Comparison of ENCODE assay signal across 27 cellular contexts in genomic region chr1:15176898-15177665, GRCh38. TPM values are rescaled to one million over a fixed set of nuclear protein-coding genes. Genes with fewer than 3 reads are reported as not detected.
A peak's percentile ranks its signal among the peaks of the same experiment; 100 is the strongest.
DNase-seq lines count a peak whose midpoint lies in the region; ATAC-seq, FAIRE-seq and TF ChIP-seq lines count a peak whose summit lies in the region.
"Had no signal": no experiment of that assay in that cellular context is flagged by ENCODE, and none has a peak within 500 bp of the region (broad histone marks: within the 10 kb centered on the region; RNA-seq: fewer than 3 reads in every experiment).

No MANE protein-coding gene starts in this region.

- TF ChIP-seq CTCF in KMS-11 (conservative IDR thresholded peaks at IDR 0.05; ENCODE audit: low read depth, low read length) (no peak), GM12878 (IDR thresholded peaks at IDR 0.05 in 2 of 3, conservative IDR thresholded peaks at IDR 0.05 in 1 of 3; ENCODE audit: control insufficient read depth in 2 of 3, extremely low read depth in 1 of 3, insufficient read depth in 1 of 3, low read depth in 3 of 3, low read length in 3 of 3) (no peak), glutamatergic neuron (IDR thresholded peaks at IDR 0.05; ENCODE audit: partially characterized antibody, unreplicated experiment) (no peak), type B pancreatic cell (conservative IDR thresholded peaks at IDR 0.05) (no peak), mammary epithelial cell (conservative IDR thresholded peaks at IDR 0.05 in 1 of 2, IDR thresholded peaks at IDR 0.05 in 1 of 2; ENCODE audit: extremely low read depth in 1 of 2, insufficient read depth in 1 of 2, low read depth in 1 of 2, low read length in 2 of 2) (no peak), ovary (IDR thresholded peaks at IDR 0.05) (no peak)

- SMC1A ChIA-PET in GM12878 (lab: Charles Lee; ENCODE audit: uncharacterized antibody, unreplicated experiment) = interaction anchor here (0.8 to 1.7 kb wide), 4 partner anchors 10 to 76 kb away, joined by 3 read pairs; partner anchors contain the start of gene TMEM51

- H3K4me1 ChIP-seq in KMS-11 (ENCODE audit: low read depth, poor library complexity, severe bottlenecking) (peaks cover 18% of the 10 kb centered on the region), GM12878 (ENCODE audit: control insufficient read depth, insufficient read depth, low read length) (peaks cover 41% of the 10 kb centered on the region), mammary epithelial cell (ENCODE audit: insufficient read depth, low read length) (peaks cover 59% of the 10 kb centered on the region), ovary (ENCODE audit: insufficient read depth) (peaks cover 9% of the 10 kb centered on the region)

- RAD21 ChIA-PET in GM12878 (lab: Charles Lee; ENCODE audit: unreplicated experiment) = no interaction called here

- no peak overlapping the region for H3K4me3 ChIP-seq in KMS-11 (IDR thresholded peaks at IDR 0.05; ENCODE audit: insufficient read depth, low read depth, low read length)
- H3K4me3 ChIP-seq in GM12878 = no peak overlapping the region
- no peak overlapping the region for H3K4me3 ChIP-seq in mammary epithelial cell (replicated peaks in 1 of 3; ENCODE audit: insufficient read depth in 1 of 3, low read depth in 2 of 3, low read length in 3 of 3)
- no peak overlapping the region for H3K4me3 ChIP-seq in ovary
- H3K4me3 ChIP-seq: MG63, smooth muscle cell had no signal

- intact Hi-C loops in GM12878 (cut with micrococcal nuclease; ENCODE audit: unreplicated experiment) = no loop called here
- intact Hi-C loops in mammary epithelial cell (cut with micrococcal nuclease) = no loop called here
- intact Hi-C loops in ovary (cut with DNase I) = no loop called here

- TF ChIP-seq POLR2A in GM12878 (IDR thresholded peaks at IDR 0.05; ENCODE audit: low read depth, low read length) = no peak
- TF ChIP-seq POLR2A in ovary (IDR thresholded peaks at IDR 0.05) = no peak

- no peaks in the 10 kb centered on the region for H3K36me3 Mint-ChIP-seq in glutamatergic neuron (ENCODE audit: unreplicated experiment)
- H3K36me3 Mint-ChIP-seq in type B pancreatic cell = no peaks in the 10 kb centered on the region
- H3K36me3 Mint-ChIP-seq: activated CD4-positive, alpha-beta memory T cell treated with anti-CD3 and anti-CD28 coated beads for 36 hours; CD4-positive, alpha-beta memory T cell; natural killer cell treated with Interleukin-12 subunit alpha and Interleukin-12 subunit beta and Interleukin-15 and Interleukin-18, amount 100 ng/mL, for 72 hours had no signal

- 18% methylated on average over 7 of the region's 7 CpGs for WGBS in GM12878 (ENCODE audit: insufficient coverage, insufficient replicate concordance, low lambda C conversion rate, missing lambda C conversion rate)
- WGBS in mammary epithelial cell (ENCODE audit: low coverage, missing lambda C conversion rate) = 76% methylated on average over 7 of the region's 7 CpGs
- WGBS in ovary, 3 donors = 56 to 63% (median 63%) methylated on average over 7 of the region's 7 CpGs

- no peak for DNase-seq in GM12878 (ENCODE audit: low read depth, low spot score)
- DNase-seq in glutamatergic neuron = no peak
- no peak for DNase-seq in type B pancreatic cell (ENCODE audit: extremely low spot score, unreplicated experiment)
- DNase-seq in mammary epithelial cell = no peak
- DNase-seq in NCI-H774 (lab: John Stamatoyannopoulos, UW) = no peak
- no peak for DNase-seq in ovary
- DNase-seq: activated CD4-positive, alpha-beta memory T cell treated with anti-CD3 and anti-CD28 coated beads for 36 hours; activated CD4-positive, CD25-positive, alpha-beta regulatory T cell treated with anti-CD3 and anti-CD28 coated beads, Interleukin-2, amount 50 U/mL, for 72 hours; activated CD8-positive, alpha-beta memory T cell treated with anti-CD3 and anti-CD28 coated beads, Interleukin-2, amount 50 U/mL, for 4 hours; activated naive CD4-positive, alpha-beta T cell treated with anti-CD3 and anti-CD28 coated beads, Interleukin-2, amount 50 U/mL, for 16 hours; caudate nucleus; CD4-positive, alpha-beta memory T cell; DMS 273 treated with DMSO at 0.1 percent for 48 hours; left ventricle myocardium superior; MG63; NCI-H1417 treated with DMSO at 0.1 percent for 48 hours; NCI-H2081; NCI-H226; NCI-H69; retina; stimulated activated CD4-positive, alpha-beta T cell treated with anti-CD3 and anti-CD28 coated beads, Interleukin-1b, Interleukin-23, amount 100 ng/mL, for 48 hours had no signal

- in situ Hi-C loops in GM12878 (cut with MboI) = no loop called here
- in situ Hi-C loops in mammary epithelial cell (cut with MboI; ENCODE audit: low sequenced_read_pairs in 2 of 2) = no loop called here

- dilution Hi-C loops in mammary epithelial cell (cut with HindIII; ENCODE audit: low sequenced_read_pairs) = no loop called here

- H3K27me3 Mint-ChIP-seq in glutamatergic neuron (ENCODE audit: unreplicated experiment) = no peaks in the 10 kb centered on the region
- no peaks in the 10 kb centered on the region for H3K27me3 Mint-ChIP-seq in type B pancreatic cell

- TF ChIP-seq EP300 in GM12878 (IDR thresholded peaks at IDR 0.05; ENCODE audit: borderline replicate concordance in 1 of 2, control insufficient read depth in 1 of 2, low read depth in 2 of 2, low read length in 2 of 2) = no peak
- TF ChIP-seq EP300 in ovary (IDR thresholded peaks at IDR 0.05) = no peak

- H3K36me3 ChIP-seq in KMS-11 (ENCODE audit: insufficient read depth) (no peaks in the 10 kb centered on the region), GM12878 (ENCODE audit: control insufficient read depth in 2 of 2, insufficient read depth in 2 of 2, low read length in 1 of 2) (no peaks in the 10 kb centered on the region), mammary epithelial cell (ENCODE audit: insufficient read depth, low read length) (no peaks in the 10 kb centered on the region), ovary (no peaks in the 10 kb centered on the region)
- H3K36me3 ChIP-seq: MG63 had no signal

- TF ChIP-seq RAD21 in GM12878 (IDR thresholded peaks at IDR 0.05; ENCODE audit: insufficient read depth, low read depth, low read length) = no peak

- no peak for FAIRE-seq in GM12878 (lab: Jason Lieb, UNC)
- FAIRE-seq: H54, islet of Langerhans, TTC549 had no signal

- no peak for ATAC-seq in GM12878
- ATAC-seq: left ventricle myocardium superior; natural killer cell treated with Interleukin-12 subunit alpha and Interleukin-12 subunit beta and Interleukin-15 and Interleukin-18, amount 100 ng/mL, for 72 hours had no signal

- H3K27ac ChIP-seq in KMS-11 (peak overlapping the region; percentile 30; the same call in 1 of the 2 replicates), GM12878 (ENCODE audit: control insufficient read depth, insufficient read depth) (peak overlapping the region; percentile 64), mammary epithelial cell (ENCODE audit: insufficient read depth, low read depth, low read length) (no peak overlapping the region), ovary (no peak overlapping the region)

- H3K9me3 ChIP-seq in GM12878 (replicated peaks; ENCODE audit: control insufficient read depth, insufficient read depth, low read length) = peaks cover 2% of the 10 kb centered on the region; the same call in 2 of the 3 replicates
- no peaks in the 10 kb centered on the region for H3K9me3 ChIP-seq in mammary epithelial cell (replicated peaks; ENCODE audit: insufficient read depth, low read length)
- H3K9me3 ChIP-seq in ovary = no peaks in the 10 kb centered on the region
- H3K9me3 ChIP-seq: MG63 had no signal

- no peak overlapping the region for H3K4me2 ChIP-seq in KMS-11
- no peak overlapping the region for H3K4me2 ChIP-seq in GM12878 (ENCODE audit: control insufficient read depth, insufficient read depth)
- no peak overlapping the region for H3K4me2 ChIP-seq in mammary epithelial cell (ENCODE audit: insufficient read depth, low read depth, low read length)
- H3K4me2 ChIP-seq: smooth muscle cell had no signal

- H3K9me3 Mint-ChIP-seq in glutamatergic neuron (ENCODE audit: unreplicated experiment) (no peaks in the 10 kb centered on the region), type B pancreatic cell (no peaks in the 10 kb centered on the region)
- H3K9me3 Mint-ChIP-seq: natural killer cell treated with Interleukin-12 subunit alpha and Interleukin-12 subunit beta and Interleukin-15 and Interleukin-18, amount 100 ng/mL, for 72 hours had no signal

- peak overlapping the region; percentile 2 for H3K4me3 Mint-ChIP-seq in glutamatergic neuron (ENCODE audit: unreplicated experiment)
- H3K4me3 Mint-ChIP-seq in type B pancreatic cell = no peak overlapping the region
- H3K4me3 Mint-ChIP-seq: activated CD4-positive, alpha-beta memory T cell treated with anti-CD3 and anti-CD28 coated beads for 36 hours; CD4-positive, alpha-beta memory T cell; natural killer cell treated with Interleukin-12 subunit alpha and Interleukin-12 subunit beta and Interleukin-15 and Interleukin-18, amount 100 ng/mL, for 72 hours had no signal

- H2AFZ ChIP-seq in KMS-11 (ENCODE audit: low read depth) = no peak overlapping the region
- no peak overlapping the region for H2AFZ ChIP-seq in GM12878 (ENCODE audit: control insufficient read depth, low read depth, low read length)
- no peak overlapping the region for H2AFZ ChIP-seq in mammary epithelial cell (ENCODE audit: low read depth, low read length)

- H3K27ac Mint-ChIP-seq in glutamatergic neuron (ENCODE audit: unreplicated experiment) (no peak overlapping the region), type B pancreatic cell (peak overlapping the region; percentile 57)
- H3K27ac Mint-ChIP-seq: activated CD4-positive, alpha-beta memory T cell treated with anti-CD3 and anti-CD28 coated beads for 36 hours; CD4-positive, alpha-beta memory T cell; natural killer cell treated with Interleukin-12 subunit alpha and Interleukin-12 subunit beta and Interleukin-15 and Interleukin-18, amount 100 ng/mL, for 72 hours had no signal

- BruUV-seq in GM12878 (replicated peaks; lab: Mats Ljungman, UMichigan) = no TSS peak
- BruUV-seq in mammary epithelial cell (replicated peaks; lab: Mats Ljungman, UMichigan) = no TSS peak

- CTCF ChIA-PET in GM12878 (lab: Yijun Ruan, JAX) (no interaction called here), mammary epithelial cell (lab: Charles Lee; ENCODE audit: low non-redundant PET) (no interaction called here)

- H3K27me3 ChIP-seq in KMS-11 (ENCODE audit: insufficient read depth, low read depth) (no peaks in the 10 kb centered on the region), GM12878 (replicated peaks in 1 of 2; ENCODE audit: control insufficient read depth in 2 of 2, insufficient read depth in 2 of 2, low read length in 1 of 2) (no peaks in the 10 kb centered on the region), mammary epithelial cell (ENCODE audit: insufficient read depth, low read length) (no peaks in the 10 kb centered on the region), ovary (no peaks in the 10 kb centered on the region)
- H3K27me3 ChIP-seq: MG63 had no signal

- H3K9ac ChIP-seq in KMS-11 (no peak overlapping the region), GM12878 (ENCODE audit: control insufficient read depth, insufficient read depth, low read length) (peak overlapping the region; percentile 38; the same call in 1 of the 2 replicates), mammary epithelial cell (ENCODE audit: insufficient read depth, low read length) (no peak overlapping the region)

- no peaks in the 10 kb centered on the region for H4K20me1 ChIP-seq in KMS-11 (ENCODE audit: insufficient read depth)
- H4K20me1 ChIP-seq in GM12878 (ENCODE audit: control insufficient read depth, insufficient read depth) = no peaks in the 10 kb centered on the region
- H4K20me1 ChIP-seq in mammary epithelial cell (ENCODE audit: insufficient read depth, low read length) = no peaks in the 10 kb centered on the region

- H3K4me1 Mint-ChIP-seq in glutamatergic neuron (ENCODE audit: low read depth, unreplicated experiment) = peaks cover 16% of the 10 kb centered on the region
- H3K4me1 Mint-ChIP-seq in type B pancreatic cell (ENCODE audit: unreplicated experiment) = peaks cover 52% of the 10 kb centered on the region

- H3K79me2 ChIP-seq in KMS-11 (ENCODE audit: insufficient read depth, low read depth) = no peaks in the 10 kb centered on the region
- peaks cover 5% of the 10 kb centered on the region for H3K79me2 ChIP-seq in GM12878 (ENCODE audit: control insufficient read depth, insufficient read depth, low read length)
- H3K79me2 ChIP-seq in mammary epithelial cell (ENCODE audit: insufficient read depth, low read length) = peaks cover 61% of the 10 kb centered on the region

- POLR2A ChIA-PET in GM12878 (lab: Charles Lee) = interaction anchor here (0.7 to 3.1 kb wide), 2 partner anchors 9 to 21 kb away, joined by 3 to 12 read pairs; no protein-coding TSS in a partner anchor

RNA-seq across cellular contexts. Expression of gene TMEM51, which starts 23.5 kb away (rescaled TPM):
- total RNA-seq in GM12878 (2013; cell fraction: nucleolus; rRNA removed) = 5.5 and 5.8 TPM in 2 replicates
- 3.0 and 3.2 TPM in 2 replicates for total RNA-seq in GM12878 (2014; rRNA removed)
- 1.7 and 2.0 TPM in 2 replicates for total RNA-seq in GM12878 (2014; rRNA removed; fragmentation: Illumina TruSeq; extraction: Trizol)
- total RNA-seq in GM12878 (2021) = 4.2 TPM in 2 replicates
- polyA plus RNA-seq in GM12878 (2011; ENCODE audit: low read depth) = 1.9 TPM
- polyA plus RNA-seq in GM12878 (2011; rRNA removed) = 2.1 and 3.2 TPM in 2 replicates
- polyA plus RNA-seq in GM12878 (2011; cell fraction: cytosol; rRNA removed) = 3.2 TPM in 2 replicates
- polyA plus RNA-seq in GM12878 (2011; cell fraction: nucleus; rRNA removed) = 2.3 and 2.7 TPM in 2 replicates
- polyA plus RNA-seq in GM12878 (2012) = 2.9 and 4.9 TPM in 2 replicates
- polyA plus RNA-seq in GM12878 (2014; fragmentation: Illumina TruSeq; extraction: Trizol) = 1.7 and 3.2 TPM in 2 replicates
- under 1 TPM; 0.55 to 0.93 TPM for polyA plus RNA-seq in GM12878 (2014; fragmentation: Nextera tagmentation; extraction: Ambion mirVana)
- polyA plus RNA-seq in GM12878 (2014; rRNA removed) = 3.9 and 4.8 TPM in 2 replicates
- 1 to 10 TPM; 2.2 to 3.6 TPM for polyA plus RNA-seq in GM12878 (2016; fragmentation: Nextera tagmentation; extraction: Ambion mirVana)
- 1.5 and 2.5 TPM in 2 replicates for polyA minus RNA-seq in GM12878 (2011; rRNA and poly(A)+ RNA removed)
- 0.67 and 0.94 TPM in 2 replicates for polyA minus RNA-seq in GM12878 (2011; cell fraction: cytosol; rRNA and poly(A)+ RNA removed)
- 0.67 and 1.1 TPM in 2 replicates for polyA minus RNA-seq in GM12878 (2011; cell fraction: nucleus; rRNA and poly(A)+ RNA removed)
- total RNA-seq in glutamatergic neuron (ENCODE audit: unreplicated experiment) = 3.2 TPM
- 12.5 and 28.8 TPM in 2 replicates for total RNA-seq in type B pancreatic cell (ENCODE audit: low replicate concordance)
- 10 to 100 TPM; 15.1 to 16.2 TPM for total RNA-seq in mammary epithelial cell
- 14.9 TPM for polyA plus RNA-seq in mammary epithelial cell
- 4.4 TPM for polyA minus RNA-seq in mammary epithelial cell
- total RNA-seq in ovary = 10 to 100 TPM; 17.2 to 38.5 (median 24.0) TPM
- 10 to 100 TPM in 1 of 2 donors, 1 to 10 TPM in 1; 9.4 to 19.4 TPM for polyA plus RNA-seq in ovary
- total RNA-seq: activated CD4-positive, alpha-beta memory T cell treated with anti-CD3 and anti-CD28 coated beads for 36 hours; natural killer cell treated with Interleukin-12 subunit alpha and Interleukin-12 subunit beta and Interleukin-15 and Interleukin-18, amount 100 ng/mL, for 72 hours had no signal
- polyA plus RNA-seq: CD4-positive, alpha-beta memory T cell had no signal

Comparison
In these comparisons a context has a peak if more than half of its experiments do, and no peak if none do; other contexts are left out.
1. H3K27ac ChIP-seq: peak in KMS-11 (single experiment) and GM12878 (single experiment); none in mammary epithelial cell (single experiment) and ovary (0 of 2).